Comparison of ENCODE assay signal across 1 cellular context in the genomic region with DNA sequence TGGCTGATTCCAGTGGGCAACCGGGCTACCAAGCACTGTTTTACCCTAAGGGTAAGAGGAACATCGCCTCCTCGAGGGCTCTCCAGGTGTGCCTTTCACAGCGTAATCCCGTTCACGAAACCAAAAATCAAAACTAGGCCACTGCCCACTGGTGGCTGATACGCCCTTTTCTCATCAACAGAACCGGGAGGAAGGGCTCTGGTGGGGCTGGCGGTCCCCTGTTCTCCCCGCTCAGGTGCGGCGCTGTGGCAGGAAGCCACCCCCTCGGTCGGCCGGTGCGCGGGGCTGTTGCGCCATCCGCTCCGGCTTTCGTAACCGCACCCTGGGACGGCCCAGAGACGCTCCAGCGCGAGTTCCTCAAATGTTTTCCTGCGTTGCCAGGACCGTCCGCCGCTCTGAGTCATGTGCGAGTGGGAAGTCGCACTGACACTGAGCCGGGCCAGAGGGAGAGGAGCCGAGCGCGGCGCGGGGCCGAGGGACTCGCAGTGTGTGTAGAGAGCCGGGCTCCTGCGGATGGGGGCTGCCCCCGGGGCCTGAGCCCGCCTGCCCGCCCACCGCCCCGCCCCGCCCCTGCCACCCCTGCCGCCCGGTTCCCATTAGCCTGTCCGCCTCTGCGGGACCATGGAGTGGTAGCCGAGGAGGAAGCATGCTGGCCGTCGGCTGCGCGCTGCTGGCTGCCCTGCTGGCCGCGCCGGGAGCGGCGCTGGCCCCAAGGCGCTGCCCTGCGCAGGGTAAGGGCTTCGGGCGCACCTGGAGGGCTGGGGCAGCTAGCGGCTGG.
TF ChIP-seq lines count a peak whose summit lies in the region.

A gene (plus strand): TSS at position 360 of the 778 bp plus-strand sequence. CDS start 287 bp downstream, at position 647.

TF ChIP-seq in K562, 482 proteins besides CTCF, POLR2A, EP300 and RAD21 (continued from another document and continues in another):
- TF ChIP-seq, protein P1, sequence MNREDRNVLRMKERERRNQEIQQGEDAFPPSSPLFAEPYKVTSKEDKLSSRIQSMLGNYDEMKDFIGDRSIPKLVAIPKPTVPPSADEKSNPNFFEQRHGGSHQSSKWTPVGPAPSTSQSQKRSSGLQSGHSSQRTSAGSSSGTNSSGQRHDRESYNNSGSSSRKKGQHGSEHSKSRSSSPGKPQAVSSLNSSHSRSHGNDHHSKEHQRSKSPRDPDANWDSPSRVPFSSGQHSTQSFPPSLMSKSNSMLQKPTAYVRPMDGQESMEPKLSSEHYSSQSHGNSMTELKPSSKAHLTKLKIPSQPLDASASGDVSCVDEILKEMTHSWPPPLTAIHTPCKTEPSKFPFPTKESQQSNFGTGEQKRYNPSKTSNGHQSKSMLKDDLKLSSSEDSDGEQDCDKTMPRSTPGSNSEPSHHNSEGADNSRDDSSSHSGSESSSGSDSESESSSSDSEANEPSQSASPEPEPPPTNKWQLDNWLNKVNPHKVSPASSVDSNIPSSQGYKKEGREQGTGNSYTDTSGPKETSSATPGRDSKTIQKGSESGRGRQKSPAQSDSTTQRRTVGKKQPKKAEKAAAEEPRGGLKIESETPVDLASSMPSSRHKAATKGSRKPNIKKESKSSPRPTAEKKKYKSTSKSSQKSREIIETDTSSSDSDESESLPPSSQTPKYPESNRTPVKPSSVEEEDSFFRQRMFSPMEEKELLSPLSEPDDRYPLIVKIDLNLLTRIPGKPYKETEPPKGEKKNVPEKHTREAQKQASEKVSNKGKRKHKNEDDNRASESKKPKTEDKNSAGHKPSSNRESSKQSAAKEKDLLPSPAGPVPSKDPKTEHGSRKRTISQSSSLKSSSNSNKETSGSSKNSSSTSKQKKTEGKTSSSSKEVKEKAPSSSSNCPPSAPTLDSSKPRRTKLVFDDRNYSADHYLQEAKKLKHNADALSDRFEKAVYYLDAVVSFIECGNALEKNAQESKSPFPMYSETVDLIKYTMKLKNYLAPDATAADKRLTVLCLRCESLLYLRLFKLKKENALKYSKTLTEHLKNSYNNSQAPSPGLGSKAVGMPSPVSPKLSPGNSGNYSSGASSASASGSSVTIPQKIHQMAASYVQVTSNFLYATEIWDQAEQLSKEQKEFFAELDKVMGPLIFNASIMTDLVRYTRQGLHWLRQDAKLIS (CRISPR knock-in tag; IDR thresholded peaks at IDR 0.05), result no peak
- TF ChIP-seq ZNF23 (CRISPR knock-in tag; IDR thresholded peaks at IDR 0.05), result no peak
- TF ChIP-seq, protein P2, sequence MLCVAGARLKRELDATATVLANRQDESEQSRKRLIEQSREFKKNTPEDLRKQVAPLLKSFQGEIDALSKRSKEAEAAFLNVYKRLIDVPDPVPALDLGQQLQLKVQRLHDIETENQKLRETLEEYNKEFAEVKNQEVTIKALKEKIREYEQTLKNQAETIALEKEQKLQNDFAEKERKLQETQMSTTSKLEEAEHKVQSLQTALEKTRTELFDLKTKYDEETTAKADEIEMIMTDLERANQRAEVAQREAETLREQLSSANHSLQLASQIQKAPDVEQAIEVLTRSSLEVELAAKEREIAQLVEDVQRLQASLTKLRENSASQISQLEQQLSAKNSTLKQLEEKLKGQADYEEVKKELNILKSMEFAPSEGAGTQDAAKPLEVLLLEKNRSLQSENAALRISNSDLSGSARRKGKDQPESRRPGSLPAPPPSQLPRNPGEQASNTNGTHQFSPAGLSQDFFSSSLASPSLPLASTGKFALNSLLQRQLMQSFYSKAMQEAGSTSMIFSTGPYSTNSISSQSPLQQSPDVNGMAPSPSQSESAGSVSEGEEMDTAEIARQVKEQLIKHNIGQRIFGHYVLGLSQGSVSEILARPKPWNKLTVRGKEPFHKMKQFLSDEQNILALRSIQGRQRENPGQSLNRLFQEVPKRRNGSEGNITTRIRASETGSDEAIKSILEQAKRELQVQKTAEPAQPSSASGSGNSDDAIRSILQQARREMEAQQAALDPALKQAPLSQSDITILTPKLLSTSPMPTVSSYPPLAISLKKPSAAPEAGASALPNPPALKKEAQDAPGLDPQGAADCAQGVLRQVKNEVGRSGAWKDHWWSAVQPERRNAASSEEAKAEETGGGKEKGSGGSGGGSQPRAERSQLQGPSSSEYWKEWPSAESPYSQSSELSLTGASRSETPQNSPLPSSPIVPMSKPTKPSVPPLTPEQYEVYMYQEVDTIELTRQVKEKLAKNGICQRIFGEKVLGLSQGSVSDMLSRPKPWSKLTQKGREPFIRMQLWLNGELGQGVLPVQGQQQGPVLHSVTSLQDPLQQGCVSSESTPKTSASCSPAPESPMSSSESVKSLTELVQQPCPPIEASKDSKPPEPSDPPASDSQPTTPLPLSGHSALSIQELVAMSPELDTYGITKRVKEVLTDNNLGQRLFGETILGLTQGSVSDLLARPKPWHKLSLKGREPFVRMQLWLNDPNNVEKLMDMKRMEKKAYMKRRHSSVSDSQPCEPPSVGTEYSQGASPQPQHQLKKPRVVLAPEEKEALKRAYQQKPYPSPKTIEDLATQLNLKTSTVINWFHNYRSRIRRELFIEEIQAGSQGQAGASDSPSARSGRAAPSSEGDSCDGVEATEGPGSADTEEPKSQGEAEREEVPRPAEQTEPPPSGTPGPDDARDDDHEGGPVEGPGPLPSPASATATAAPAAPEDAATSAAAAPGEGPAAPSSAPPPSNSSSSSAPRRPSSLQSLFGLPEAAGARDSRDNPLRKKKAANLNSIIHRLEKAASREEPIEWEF (CRISPR knock-in tag; IDR thresholded peaks at IDR 0.05), result no peak
- no peak for TF ChIP-seq LARP7 (IDR thresholded peaks at IDR 0.05)
- TF ChIP-seq HNRNPLL (IDR thresholded peaks at IDR 0.05; ENCODE audit: low read depth, low read length, poor library complexity, severe bottlenecking), result peak; percentile 17
- no peak for TF ChIP-seq ZNF507 (tag; conservative IDR thresholded peaks at IDR 0.05)
- no peak for TF ChIP-seq CBX8 (IDR thresholded peaks at IDR 0.05; ENCODE audit: borderline replicate concordance, extremely low read depth, low read depth, low read length, poor library complexity, severe bottlenecking)
- no peak for TF ChIP-seq ZBTB8A (IDR thresholded peaks at IDR 0.05; ENCODE audit: partially characterized antibody)
- no peak for TF ChIP-seq NFE2 (IDR thresholded peaks at IDR 0.05; ENCODE audit: low read depth)
- TF ChIP-seq ZNF3 (CRISPR knock-in tag; IDR thresholded peaks at IDR 0.05), result no peak
- TF ChIP-seq HIVEP1 (CRISPR knock-in tag; IDR thresholded peaks at IDR 0.05), result no peak
- no peak for TF ChIP-seq ZNF707 (CRISPR knock-in tag; conservative IDR thresholded peaks at IDR 0.05)
- TF ChIP-seq YY1 (IDR thresholded peaks at IDR 0.05; ENCODE audit: borderline replicate concordance in 1 of 3, control insufficient read depth in 1 of 3, extremely low read depth in 1 of 3, insufficient read depth in 3 of 3, insufficient read length in 1 of 3, insufficient replicate concordance in 2 of 3, low read depth in 1 of 3, low read length in 2 of 3), result no peak
- no peak for TF ChIP-seq FOXP1 (CRISPR knock-in tag; IDR thresholded peaks at IDR 0.05)
- no peak for TF ChIP-seq CREB1 (IDR thresholded peaks at IDR 0.05)
- no peak for TF ChIP-seq CREB1 (CRISPR knock-in tag; IDR thresholded peaks at IDR 0.05)
- TF ChIP-seq, protein P3, sequence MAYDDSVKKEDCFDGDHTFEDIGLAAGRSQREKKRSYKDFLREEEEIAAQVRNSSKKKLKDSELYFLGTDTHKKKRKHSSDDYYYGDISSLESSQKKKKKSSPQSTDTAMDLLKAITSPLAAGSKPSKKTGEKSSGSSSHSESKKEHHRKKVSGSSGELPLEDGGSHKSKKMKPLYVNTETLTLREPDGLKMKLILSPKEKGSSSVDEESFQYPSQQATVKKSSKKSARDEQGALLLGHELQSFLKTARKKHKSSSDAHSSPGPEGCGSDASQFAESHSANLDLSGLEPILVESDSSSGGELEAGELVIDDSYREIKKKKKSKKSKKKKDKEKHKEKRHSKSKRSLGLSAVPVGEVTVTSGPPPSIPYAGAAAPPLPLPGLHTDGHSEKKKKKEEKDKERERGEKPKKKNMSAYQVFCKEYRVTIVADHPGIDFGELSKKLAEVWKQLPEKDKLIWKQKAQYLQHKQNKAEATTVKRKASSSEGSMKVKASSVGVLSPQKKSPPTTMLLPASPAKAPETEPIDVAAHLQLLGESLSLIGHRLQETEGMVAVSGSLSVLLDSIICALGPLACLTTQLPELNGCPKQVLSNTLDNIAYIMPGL (CRISPR knock-in tag; IDR thresholded peaks at IDR 0.05), result no peak
- no peak for TF ChIP-seq POU5F1 (IDR thresholded peaks at IDR 0.05; ENCODE audit: borderline replicate concordance, low read depth, low read length, partially characterized antibody)
- TF ChIP-seq NR4A1 (CRISPR knock-in tag; IDR thresholded peaks at IDR 0.05), result no peak
- no peak for TF ChIP-seq NR4A1 (tag; IDR thresholded peaks at IDR 0.05)
- TF ChIP-seq BCOR (IDR thresholded peaks at IDR 0.05), result no peak
- TF ChIP-seq, protein P4, sequence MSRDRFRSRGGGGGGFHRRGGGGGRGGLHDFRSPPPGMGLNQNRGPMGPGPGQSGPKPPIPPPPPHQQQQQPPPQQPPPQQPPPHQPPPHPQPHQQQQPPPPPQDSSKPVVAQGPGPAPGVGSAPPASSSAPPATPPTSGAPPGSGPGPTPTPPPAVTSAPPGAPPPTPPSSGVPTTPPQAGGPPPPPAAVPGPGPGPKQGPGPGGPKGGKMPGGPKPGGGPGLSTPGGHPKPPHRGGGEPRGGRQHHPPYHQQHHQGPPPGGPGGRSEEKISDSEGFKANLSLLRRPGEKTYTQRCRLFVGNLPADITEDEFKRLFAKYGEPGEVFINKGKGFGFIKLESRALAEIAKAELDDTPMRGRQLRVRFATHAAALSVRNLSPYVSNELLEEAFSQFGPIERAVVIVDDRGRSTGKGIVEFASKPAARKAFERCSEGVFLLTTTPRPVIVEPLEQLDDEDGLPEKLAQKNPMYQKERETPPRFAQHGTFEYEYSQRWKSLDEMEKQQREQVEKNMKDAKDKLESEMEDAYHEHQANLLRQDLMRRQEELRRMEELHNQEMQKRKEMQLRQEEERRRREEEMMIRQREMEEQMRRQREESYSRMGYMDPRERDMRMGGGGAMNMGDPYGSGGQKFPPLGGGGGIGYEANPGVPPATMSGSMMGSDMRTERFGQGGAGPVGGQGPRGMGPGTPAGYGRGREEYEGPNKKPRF (IDR thresholded peaks at IDR 0.05; ENCODE audit: low read depth, low read length), result no peak
- no peak for TF ChIP-seq BACH1 (tag; IDR thresholded peaks at IDR 0.05)
- TF ChIP-seq PCBP2 (IDR thresholded peaks at IDR 0.05; ENCODE audit: low read depth, low read length, poor library complexity, severe bottlenecking), result no peak
- TF ChIP-seq, protein P5, sequence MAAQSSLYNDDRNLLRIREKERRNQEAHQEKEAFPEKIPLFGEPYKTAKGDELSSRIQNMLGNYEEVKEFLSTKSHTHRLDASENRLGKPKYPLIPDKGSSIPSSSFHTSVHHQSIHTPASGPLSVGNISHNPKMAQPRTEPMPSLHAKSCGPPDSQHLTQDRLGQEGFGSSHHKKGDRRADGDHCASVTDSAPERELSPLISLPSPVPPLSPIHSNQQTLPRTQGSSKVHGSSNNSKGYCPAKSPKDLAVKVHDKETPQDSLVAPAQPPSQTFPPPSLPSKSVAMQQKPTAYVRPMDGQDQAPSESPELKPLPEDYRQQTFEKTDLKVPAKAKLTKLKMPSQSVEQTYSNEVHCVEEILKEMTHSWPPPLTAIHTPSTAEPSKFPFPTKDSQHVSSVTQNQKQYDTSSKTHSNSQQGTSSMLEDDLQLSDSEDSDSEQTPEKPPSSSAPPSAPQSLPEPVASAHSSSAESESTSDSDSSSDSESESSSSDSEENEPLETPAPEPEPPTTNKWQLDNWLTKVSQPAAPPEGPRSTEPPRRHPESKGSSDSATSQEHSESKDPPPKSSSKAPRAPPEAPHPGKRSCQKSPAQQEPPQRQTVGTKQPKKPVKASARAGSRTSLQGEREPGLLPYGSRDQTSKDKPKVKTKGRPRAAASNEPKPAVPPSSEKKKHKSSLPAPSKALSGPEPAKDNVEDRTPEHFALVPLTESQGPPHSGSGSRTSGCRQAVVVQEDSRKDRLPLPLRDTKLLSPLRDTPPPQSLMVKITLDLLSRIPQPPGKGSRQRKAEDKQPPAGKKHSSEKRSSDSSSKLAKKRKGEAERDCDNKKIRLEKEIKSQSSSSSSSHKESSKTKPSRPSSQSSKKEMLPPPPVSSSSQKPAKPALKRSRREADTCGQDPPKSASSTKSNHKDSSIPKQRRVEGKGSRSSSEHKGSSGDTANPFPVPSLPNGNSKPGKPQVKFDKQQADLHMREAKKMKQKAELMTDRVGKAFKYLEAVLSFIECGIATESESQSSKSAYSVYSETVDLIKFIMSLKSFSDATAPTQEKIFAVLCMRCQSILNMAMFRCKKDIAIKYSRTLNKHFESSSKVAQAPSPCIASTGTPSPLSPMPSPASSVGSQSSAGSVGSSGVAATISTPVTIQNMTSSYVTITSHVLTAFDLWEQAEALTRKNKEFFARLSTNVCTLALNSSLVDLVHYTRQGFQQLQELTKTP (IDR thresholded peaks at IDR 0.05; ENCODE audit: low read depth in 1 of 2, partially characterized antibody in 2 of 2), result no peak
- TF ChIP-seq KDM2B (CRISPR knock-in tag; IDR thresholded peaks at IDR 0.05), result 0 out of 2 replicates have a peak, but pooled peaks have one; percentile 8
- TF ChIP-seq MXI1 (IDR thresholded peaks at IDR 0.05; ENCODE audit: low read depth, low read length), result no peak
- no peak for TF ChIP-seq RNF2 (IDR thresholded peaks at IDR 0.05)
- no peak for TF ChIP-seq FOXJ3 (CRISPR knock-in tag; IDR thresholded peaks at IDR 0.05)
- no peak for TF ChIP-seq KLF13 (tag; IDR thresholded peaks at IDR 0.05; ENCODE audit: borderline replicate concordance, low read depth)
- no peak for TF ChIP-seq ZNF140 (CRISPR knock-in tag; IDR thresholded peaks at IDR 0.05)
- peak; percentile 79 to 81 for TF ChIP-seq NRF1 (conservative IDR thresholded peaks at IDR 0.05 in 1 of 2, IDR thresholded peaks at IDR 0.05 in 1 of 2)
- TF ChIP-seq, protein P6, sequence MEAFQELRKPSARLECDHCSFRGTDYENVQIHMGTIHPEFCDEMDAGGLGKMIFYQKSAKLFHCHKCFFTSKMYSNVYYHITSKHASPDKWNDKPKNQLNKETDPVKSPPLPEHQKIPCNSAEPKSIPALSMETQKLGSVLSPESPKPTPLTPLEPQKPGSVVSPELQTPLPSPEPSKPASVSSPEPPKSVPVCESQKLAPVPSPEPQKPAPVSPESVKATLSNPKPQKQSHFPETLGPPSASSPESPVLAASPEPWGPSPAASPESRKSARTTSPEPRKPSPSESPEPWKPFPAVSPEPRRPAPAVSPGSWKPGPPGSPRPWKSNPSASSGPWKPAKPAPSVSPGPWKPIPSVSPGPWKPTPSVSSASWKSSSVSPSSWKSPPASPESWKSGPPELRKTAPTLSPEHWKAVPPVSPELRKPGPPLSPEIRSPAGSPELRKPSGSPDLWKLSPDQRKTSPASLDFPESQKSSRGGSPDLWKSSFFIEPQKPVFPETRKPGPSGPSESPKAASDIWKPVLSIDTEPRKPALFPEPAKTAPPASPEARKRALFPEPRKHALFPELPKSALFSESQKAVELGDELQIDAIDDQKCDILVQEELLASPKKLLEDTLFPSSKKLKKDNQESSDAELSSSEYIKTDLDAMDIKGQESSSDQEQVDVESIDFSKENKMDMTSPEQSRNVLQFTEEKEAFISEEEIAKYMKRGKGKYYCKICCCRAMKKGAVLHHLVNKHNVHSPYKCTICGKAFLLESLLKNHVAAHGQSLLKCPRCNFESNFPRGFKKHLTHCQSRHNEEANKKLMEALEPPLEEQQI (IDR thresholded peaks at IDR 0.05), result no peak
- no peak for TF ChIP-seq MECOM (CRISPR knock-in tag; IDR thresholded peaks at IDR 0.05)
- no peak for TF ChIP-seq RBM17 (IDR thresholded peaks at IDR 0.05; ENCODE audit: borderline replicate concordance, low read depth, low read length)
- TF ChIP-seq, protein P7, sequence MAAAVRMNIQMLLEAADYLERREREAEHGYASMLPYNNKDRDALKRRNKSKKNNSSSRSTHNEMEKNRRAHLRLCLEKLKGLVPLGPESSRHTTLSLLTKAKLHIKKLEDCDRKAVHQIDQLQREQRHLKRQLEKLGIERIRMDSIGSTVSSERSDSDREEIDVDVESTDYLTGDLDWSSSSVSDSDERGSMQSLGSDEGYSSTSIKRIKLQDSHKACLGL (CRISPR knock-in tag; IDR thresholded peaks at IDR 0.05; ENCODE audit: borderline replicate concordance, poor library complexity, severe bottlenecking), result no peak
- TF ChIP-seq FIP1L1 (IDR thresholded peaks at IDR 0.05; ENCODE audit: low read depth, low read length, poor library complexity, severe bottlenecking), result no peak
- TF ChIP-seq SLC30A9 (CRISPR knock-in tag; IDR thresholded peaks at IDR 0.05), result no peak
